8 cellular contexts compared by ENCODE assay signal in the genomic region with DNA sequence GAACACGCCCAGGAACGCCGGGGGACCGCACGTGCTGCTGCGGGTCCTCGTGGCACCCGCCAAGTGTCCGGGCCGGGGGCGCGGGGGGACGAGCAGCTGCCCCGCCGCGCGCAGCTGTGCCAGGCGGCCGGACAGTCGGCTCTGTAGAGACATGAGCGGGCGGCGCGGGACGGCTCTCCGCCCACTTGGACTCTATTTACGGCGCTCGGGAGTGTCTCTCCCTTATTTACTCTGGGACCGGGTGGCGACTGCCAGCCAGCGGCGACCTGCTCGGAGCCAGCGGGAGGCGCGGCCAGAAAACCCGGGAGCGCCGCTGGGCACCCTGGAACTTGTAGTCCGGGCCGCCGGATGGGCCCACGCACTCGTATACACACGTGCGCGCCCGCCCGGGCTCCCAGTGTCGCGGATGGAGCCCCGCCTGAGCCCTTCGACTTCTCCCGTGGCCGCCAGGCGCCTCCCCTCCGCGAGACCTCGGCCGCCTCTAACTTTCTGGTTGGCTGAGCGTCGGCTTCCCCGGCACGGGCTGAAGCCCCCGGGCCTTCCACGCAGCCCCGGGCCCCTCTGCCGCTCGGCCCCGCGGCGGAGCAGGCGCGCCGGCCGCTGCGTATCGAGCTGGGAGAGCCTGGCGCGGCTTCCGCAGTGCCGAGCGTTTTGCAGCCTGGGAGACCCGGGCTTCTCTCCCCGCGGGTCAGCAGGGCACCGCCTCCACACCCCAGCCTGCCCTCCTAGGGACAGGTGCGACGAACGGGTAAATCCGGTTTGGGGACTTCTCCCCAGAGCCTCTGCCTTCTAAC. TPM values are rescaled to one million over a fixed set of nuclear protein-coding genes. Genes with fewer than 3 reads are reported as not detected.
DNase-seq lines count a peak whose midpoint lies in the region; ATAC-seq and TF ChIP-seq lines count a peak whose summit lies in the region.

A gene with protein sequence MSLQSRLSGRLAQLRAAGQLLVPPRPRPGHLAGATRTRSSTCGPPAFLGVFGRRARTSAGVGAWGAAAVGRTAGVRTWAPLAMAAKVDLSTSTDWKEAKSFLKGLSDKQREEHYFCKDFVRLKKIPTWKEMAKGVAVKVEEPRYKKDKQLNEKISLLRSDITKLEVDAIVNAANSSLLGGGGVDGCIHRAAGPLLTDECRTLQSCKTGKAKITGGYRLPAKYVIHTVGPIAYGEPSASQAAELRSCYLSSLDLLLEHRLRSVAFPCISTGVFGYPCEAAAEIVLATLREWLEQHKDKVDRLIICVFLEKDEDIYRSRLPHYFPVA (minus strand): TSS at position 272 of the 794 bp plus-strand sequence. CDS start 119 bp downstream, at position 153.

- TF ChIP-seq POLR2A in GM19193 (IDR thresholded peaks at IDR 0.05; ENCODE audit: extremely low read depth, insufficient read depth, insufficient read length), result peak; percentile 52

- peaks cover 15% of the 10 kb centered on the region for H3K4me1 Mint-ChIP-seq in activated CD4-positive, alpha-beta memory T cell treated with anti-CD3 and anti-CD28 coated beads for 36 hours (ENCODE audit: low read depth)

- H3K27me3 ChIP-seq in ectodermal cell (ENCODE audit: control insufficient read depth, insufficient read depth, low read length, poor library complexity, severe bottlenecking), result peaks cover 26% of the 10 kb centered on the region
- H3K27me3 ChIP-seq in lower lobe of right lung (ENCODE audit: low read depth), result no peaks in the 10 kb centered on the region

- POLR2A ChIA-PET in activated CD4-positive, alpha-beta memory T cell treated with anti-CD3 and anti-CD28 coated beads for 36 hours (lab: Charles Lee), result interaction anchor here (0.8 to 1.8 kb wide), 7 partner anchors 9 to 138 kb away, joined by 3 to 16 read pairs (median 4); partner anchors contain the start of genes FERMT3 and STIP1

- no peaks in the 10 kb centered on the region for H3K36me3 Mint-ChIP-seq in activated CD4-positive, alpha-beta memory T cell treated with anti-CD3 and anti-CD28 coated beads for 36 hours

- H3K4me1 ChIP-seq in ectodermal cell (ENCODE audit: control insufficient read depth, insufficient read depth, low read length) (peaks cover 5% of the 10 kb centered on the region), lower lobe of right lung (peaks cover 23% of the 10 kb centered on the region)

- H3K9me3 Mint-ChIP-seq in activated CD4-positive, alpha-beta memory T cell treated with anti-CD3 and anti-CD28 coated beads for 36 hours, result no peaks in the 10 kb centered on the region

- CTCF ChIA-PET in activated CD4-positive, alpha-beta memory T cell treated with anti-CD3 and anti-CD28 coated beads for 36 hours (lab: Charles Lee), result interaction anchor here (0.9 to 4.7 kb wide), 5 partner anchors 13 to 180 kb away, joined by 3 to 20 read pairs (median 4); no protein-coding TSS in a partner anchor

- intact Hi-C loops in activated CD4-positive, alpha-beta memory T cell treated with anti-CD3 and anti-CD28 coated beads for 36 hours (cut with micrococcal nuclease), result loop anchor here (2.0 kb wide), 1 partner anchor 19 kb away; no protein-coding TSS in a partner anchor
- intact Hi-C loops in lower lobe of right lung (cut with DNase I), result no loop called here

- DNase-seq in AG09319 (ENCODE audit: extremely low read depth, low read depth) (peak; percentile 24), NCI-H69 (lab: John Stamatoyannopoulos, UW) (peak; percentile 96), lower lobe of right lung (peak; percentile 93)
- DNase-seq in activated CD4-positive, alpha-beta memory T cell treated with anti-CD3 and anti-CD28 coated beads for 36 hours, result peak; percentile 88
- peak; percentile 72 to 88 (median 75) for DNase-seq in stimulated activated CD4-positive, alpha-beta T cell treated with anti-CD3 and anti-CD28 coated beads, TNF-alpha, amount 100 ng/mL, for 24 hours (ENCODE audit: low read depth in 3 of 3)

- 1% methylated on average over 92 of the region's 92 CpGs for WGBS in ectodermal cell, 2 experiments

- H3K36me3 ChIP-seq in ectodermal cell (ENCODE audit: control insufficient read depth, insufficient read depth, low read length) (no peaks in the 10 kb centered on the region), lower lobe of right lung (no peaks in the 10 kb centered on the region)

- ATAC-seq in HG03457 (IDR thresholded peaks at IDR 0.05; ENCODE audit: unreplicated experiment) (peak; percentile 54), lower lobe of right lung (peak; percentile 95 to 96)

- TF ChIP-seq CTCF in AG09319 (IDR thresholded peaks at IDR 0.05; ENCODE audit: low read depth, low read length), result no peak
- TF ChIP-seq CTCF in lower lobe of right lung (IDR thresholded peaks at IDR 0.05), result no peak

- H3K4me3 Mint-ChIP-seq in activated CD4-positive, alpha-beta memory T cell treated with anti-CD3 and anti-CD28 coated beads for 36 hours, result peak within 1 kb of the TSS; percentile 87

- no peaks in the 10 kb centered on the region for H3K27me3 Mint-ChIP-seq in activated CD4-positive, alpha-beta memory T cell treated with anti-CD3 and anti-CD28 coated beads for 36 hours

- H3K27ac ChIP-seq in ectodermal cell (ENCODE audit: insufficient read depth, low read depth, low read length, poor library complexity, severe bottlenecking) (no peak within 1 kb of the TSS), lower lobe of right lung (peak within 1 kb of the TSS; percentile 84)

- H3K9me3 ChIP-seq in ectodermal cell (ENCODE audit: control insufficient read depth, low read length) (no peaks in the 10 kb centered on the region), lower lobe of right lung (no peaks in the 10 kb centered on the region)

- H3K4me3 ChIP-seq in ectodermal cell (ENCODE audit: insufficient read depth, low read depth, low read length) (peak within 1 kb of the TSS; percentile 37), lower lobe of right lung (peak within 1 kb of the TSS; percentile 87)

- peak within 1 kb of the TSS; percentile 74 for H3K27ac Mint-ChIP-seq in activated CD4-positive, alpha-beta memory T cell treated with anti-CD3 and anti-CD28 coated beads for 36 hours

RNA-seq across cellular contexts. Expression of the gene that starts here (rescaled TPM):
- 10 to 100 TPM; 24.5 to 31.0 TPM for total RNA-seq in activated CD4-positive, alpha-beta memory T cell treated with anti-CD3 and anti-CD28 coated beads for 36 hours
- 10.8 TPM for polyA plus RNA-seq in ectodermal cell (2013, experiment 1 of 4)
- 15.4 TPM for polyA plus RNA-seq in ectodermal cell (2013, experiment 2 of 4)
- polyA plus RNA-seq in ectodermal cell (2013, experiment 3 of 4), result 20.7 TPM
- polyA plus RNA-seq in ectodermal cell (2013, experiment 4 of 4), result 27.6 TPM
- total RNA-seq in lower lobe of right lung, result 15.0 TPM

Comparison
In these comparisons a context has a peak if more than half of its experiments do, and no peak if none do; other contexts are left out.
1. DNase-seq: peak in every context shown above with its lines; median percentile 96 in NCI-H69; 93 in lower lobe of right lung; 88 in activated CD4-positive, alpha-beta memory T cell treated with anti-CD3 and anti-CD28 coated beads for 36 hours; 75 in stimulated activated CD4-positive, alpha-beta T cell treated with anti-CD3 and anti-CD28 coated beads, TNF-alpha, amount 100 ng/mL, for 24 hours; 24 in AG09319.